Comparison of ENCODE assay signal across 1 cellular context in the genomic region with DNA sequence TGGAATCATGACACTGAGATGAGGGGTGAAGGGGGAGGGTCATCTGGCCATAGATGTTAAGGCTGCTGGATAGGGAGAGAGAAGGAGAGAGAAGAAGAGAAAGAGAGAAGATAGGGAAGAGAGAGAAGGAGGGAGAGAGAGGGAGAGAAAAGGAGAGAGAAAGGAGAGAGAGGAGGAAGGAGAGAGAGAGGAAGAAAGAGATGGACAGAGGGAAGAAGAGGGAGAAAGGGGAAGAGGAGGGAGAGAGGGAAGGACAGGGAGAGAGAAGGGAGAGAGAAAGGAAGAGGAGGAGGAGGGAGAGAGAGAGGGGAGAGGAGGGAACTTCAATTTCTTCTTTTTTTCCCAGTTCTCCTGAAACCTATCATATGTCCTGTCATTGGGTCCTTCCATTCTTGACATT.
TF ChIP-seq lines count a peak whose summit lies in the region.

No MANE protein-coding gene starts in this region.

TF ChIP-seq in HepG2, 621 proteins besides CTCF, POLR2A, EP300 and RAD21:
- TF ChIP-seq, protein P1, sequence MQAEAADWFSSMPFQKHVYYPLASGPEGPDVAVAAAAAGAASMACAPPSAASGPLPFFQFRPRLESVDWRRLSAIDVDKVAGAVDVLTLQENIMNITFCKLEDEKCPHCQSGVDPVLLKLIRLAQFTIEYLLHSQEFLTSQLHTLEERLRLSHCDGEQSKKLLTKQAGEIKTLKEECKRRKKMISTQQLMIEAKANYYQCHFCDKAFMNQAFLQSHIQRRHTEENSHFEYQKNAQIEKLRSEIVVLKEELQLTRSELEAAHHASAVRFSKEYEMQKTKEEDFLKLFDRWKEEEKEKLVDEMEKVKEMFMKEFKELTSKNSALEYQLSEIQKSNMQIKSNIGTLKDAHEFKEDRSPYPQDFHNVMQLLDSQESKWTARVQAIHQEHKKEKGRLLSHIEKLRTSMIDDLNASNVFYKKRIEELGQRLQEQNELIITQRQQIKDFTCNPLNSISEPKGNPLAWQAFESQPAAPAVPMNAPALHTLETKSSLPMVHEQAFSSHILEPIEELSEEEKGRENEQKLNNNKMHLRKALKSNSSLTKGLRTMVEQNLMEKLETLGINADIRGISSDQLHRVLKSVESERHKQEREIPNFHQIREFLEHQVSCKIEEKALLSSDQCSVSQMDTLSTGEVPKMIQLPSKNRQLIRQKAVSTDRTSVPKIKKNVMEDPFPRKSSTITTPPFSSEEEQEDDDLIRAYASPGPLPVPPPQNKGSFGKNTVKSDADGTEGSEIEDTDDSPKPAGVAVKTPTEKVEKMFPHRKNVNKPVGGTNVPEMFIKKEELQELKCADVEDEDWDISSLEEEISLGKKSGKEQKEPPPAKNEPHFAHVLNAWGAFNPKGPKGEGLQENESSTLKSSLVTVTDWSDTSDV (CRISPR knock-in tag; IDR thresholded peaks at IDR 0.05): no peak
- TF ChIP-seq ZNF329 (CRISPR knock-in tag; IDR thresholded peaks at IDR 0.05; ENCODE audit: low read depth) (no peak), ZNF7 (CRISPR knock-in tag; IDR thresholded peaks at IDR 0.05) (no peak), HNRNPK (IDR thresholded peaks at IDR 0.05; ENCODE audit: low read depth, low read length, poor library complexity, severe bottlenecking) (peak; percentile 36)
